In genomic region chr5:2134543-2135299, GRCh38 we compare ENCODE assay signal across 28 cellular contexts.
A peak's percentile ranks its signal among the peaks of the same experiment; 100 is the strongest.
DNase-seq lines count a peak whose midpoint lies in the region; ATAC-seq, FAIRE-seq and TF ChIP-seq lines count a peak whose summit lies in the region.
"Had no signal": no experiment of that assay in that cellular context is flagged by ENCODE, and none has a peak within 500 bp of the region (broad histone marks: within the 10 kb centered on the region; RNA-seq: fewer than 3 reads in every experiment).

No MANE protein-coding gene starts in this region.

- no peaks in the 10 kb centered on the region for H3K9me2 ChIP-seq in SK-N-SH

- no peak overlapping the region for H2AFZ ChIP-seq in SK-N-SH (ENCODE audit: low read depth)

- no peaks in the 10 kb centered on the region for H3F3A ChIP-seq in SK-N-SH (replicated peaks; ENCODE audit: insufficient read depth)

- H3K27me3 ChIP-seq in SK-N-SH (ENCODE audit: insufficient read depth), result peaks cover 81% of the 10 kb centered on the region
- H3K27me3 ChIP-seq: testis had no signal

- intact Hi-C loops in posterior vena cava (cut with DNase I), result no loop called here

- 17% methylated on average over 13 of the region's 20 CpGs for WGBS in SK-N-SH (ENCODE audit: low lambda C conversion rate)

- POLR2A ChIA-PET in SK-N-SH (lab: Yijun Ruan, JAX), result no interaction called here

- H3K4me3 ChIP-seq in SK-N-SH (ENCODE audit: low read depth in 2 of 2, low read length in 1 of 2) (no peak overlapping the region), astrocyte of the spinal cord (ENCODE audit: low read depth, low read length) (no peak overlapping the region), fibroblast of villous mesenchyme (ENCODE audit: low read depth, low read length) (no peak overlapping the region)
- H3K4me3 ChIP-seq: dorsolateral prefrontal cortex, gastroesophageal sphincter, GM12878, pancreas, sigmoid colon, testis had no signal

- H3K79me2 ChIP-seq in SK-N-SH (ENCODE audit: insufficient read depth), result no peaks in the 10 kb centered on the region

- DNase-seq in SK-N-SH, result no peak
- peak; percentile 9 for DNase-seq in astrocyte of the spinal cord (ENCODE audit: low read depth, low spot score)
- peak; percentile 42 for DNase-seq in fibroblast of villous mesenchyme (ENCODE audit: low read depth)
- peak; percentile 76 for DNase-seq in posterior vena cava (ENCODE audit: low spot score)
- DNase-seq in stimulated activated naive CD8-positive, alpha-beta T cell treated with anti-CD3 and anti-CD28 coated beads, Interleukin-15, Interleukin-2, amounts not matched to agents 100 U/mL and 50 U/mL, for 24 hours, result no peak
- no peak for DNase-seq in HTR-8/SVneo (ENCODE audit: insufficient read length, low spot score)
- DNase-seq in inferior parietal cortex (ENCODE audit: extremely low spot score), result no peak
- DNase-seq: activated CD4-positive, alpha-beta T cell treated with anti-CD3 and anti-CD28 coated beads, Interleukin-2, amount 50 U/mL, for 48 hours; activated effector memory CD4-positive, alpha-beta T cell treated with anti-CD3 and anti-CD28 coated beads, Interleukin-2, amount 50 U/mL, for 16 hours; caudate nucleus; DMS79 treated with DMSO at 0.1 percent for 48 hours; HCEC 1CT; KBM-7; NCI-H1436 treated with DMSO at 0.1 percent for 48 hours; NCI-H524; pancreas; RPMI8226; sigmoid colon; stimulated activated CD4-positive, alpha-beta T cell treated with anti-CD3 and anti-CD28 coated beads, Interleukin-1b, Interleukin-23, amount 100 ng/mL, for 48 hours; stimulated activated naive B cell treated with anti-CD40 and anti-IgM and Interleukin-4, amounts not matched to agents 10 μg/mL and 1 μg/mL and 100 μg/mL, for 72 hours; testis; WERI-Rb-1 had no signal

- H3K4me1 ChIP-seq in SK-N-SH (ENCODE audit: control insufficient read depth in 1 of 2, insufficient read depth in 2 of 2, low read depth in 1 of 2, low read length in 1 of 2), result no peaks in the 10 kb centered on the region
- H3K4me1 ChIP-seq: pancreas had no signal

- H4K20me1 ChIP-seq in SK-N-SH (ENCODE audit: insufficient read depth), result no peaks in the 10 kb centered on the region

- TF ChIP-seq EP300 in SK-N-SH (IDR thresholded peaks at IDR 0.05; ENCODE audit: borderline replicate concordance in 1 of 2, low read depth in 1 of 2, low read length in 1 of 2), result no peak

- H3K9ac ChIP-seq in SK-N-SH, result no peak overlapping the region

- ATAC-seq in SK-N-SH treated with all-trans-retinoic acid at 6 μM for 48 hours, result no peak
- ATAC-seq in stimulated activated naive CD8-positive, alpha-beta T cell treated with anti-CD3 and anti-CD28 coated beads, Interleukin-15, Interleukin-2, amounts not matched to agents 100 U/mL and 50 U/mL, for 24 hours, result no peak
- ATAC-seq: gastroesophageal sphincter, GM12878, pancreas had no signal

- CTCF ChIA-PET in SK-N-SH (lab: Yijun Ruan, JAX), result no interaction called here

- H3K36me3 ChIP-seq in SK-N-SH (replicated peaks in 1 of 2; ENCODE audit: control insufficient read depth in 1 of 2, insufficient read depth in 2 of 2, low read length in 1 of 2), result no peaks in the 10 kb centered on the region
- H3K36me3 ChIP-seq: gastroesophageal sphincter, pancreas, sigmoid colon, WERI-Rb-1 had no signal

- no peak for FAIRE-seq in HTR-8/SVneo (lab: Jason Lieb, UNC)
- FAIRE-seq: GM12878, pancreas had no signal

- no peaks in the 10 kb centered on the region for H3K9me3 ChIP-seq in SK-N-SH
- H3K9me3 ChIP-seq: gastroesophageal sphincter, pancreas, sigmoid colon, testis had no signal

- peak overlapping the region; percentile 47; the same call in 1 of the 2 replicates for H3K4me2 ChIP-seq in SK-N-SH

- in situ Hi-C loops in astrocyte of the spinal cord (cut with HindIII; ENCODE audit: low sequenced_read_pairs), result no loop called here

- no peak for TF ChIP-seq CTCF in SK-N-SH (IDR thresholded peaks at IDR 0.05)
- no peak for TF ChIP-seq CTCF in astrocyte of the spinal cord (IDR thresholded peaks at IDR 0.05; ENCODE audit: low read depth, low read length)
- no peak for TF ChIP-seq CTCF in fibroblast of villous mesenchyme (IDR thresholded peaks at IDR 0.05; ENCODE audit: insufficient read depth, low read depth, low read length)

- H3K27ac ChIP-seq in SK-N-SH (ENCODE audit: low read depth in 2 of 2, low read length in 1 of 2), result no peak overlapping the region
- H3K27ac ChIP-seq: 22Rv1, dorsolateral prefrontal cortex, epithelial cell of prostate, gastroesophageal sphincter, pancreas, sigmoid colon, testis, WERI-Rb-1 had no signal

- no peak for TF ChIP-seq RAD21 in SK-N-SH (IDR thresholded peaks at IDR 0.05; ENCODE audit: low read length)

TF ChIP-seq in SK-N-SH, 30 proteins besides CTCF, POLR2A, EP300 and RAD21 (continues in another document):
- TF ChIP-seq ZBTB33 (IDR thresholded peaks at IDR 0.05; ENCODE audit: borderline replicate concordance, low read depth) (no peak), FOXM1 (IDR thresholded peaks at IDR 0.05; ENCODE audit: low read depth) (no peak), MEF2A (IDR thresholded peaks at IDR 0.05; ENCODE audit: borderline replicate concordance, low read depth) (no peak), NFIC (IDR thresholded peaks at IDR 0.05; ENCODE audit: borderline replicate concordance) (no peak), TCF12 (IDR thresholded peaks at IDR 0.05) (no peak), MXI1 (IDR thresholded peaks at IDR 0.05; ENCODE audit: low read depth, low read length) (no peak), FOSL2 (IDR thresholded peaks at IDR 0.05; ENCODE audit: borderline replicate concordance, low read depth) (no peak), NRF1 (IDR thresholded peaks at IDR 0.05; ENCODE audit: low read depth, low read length) (no peak), SMC3 (IDR thresholded peaks at IDR 0.05; ENCODE audit: low read depth, low read length) (no peak), IRF3 (IDR thresholded peaks at IDR 0.05; ENCODE audit: low read depth, low read length) (no peak), RFX5 (IDR thresholded peaks at IDR 0.05; ENCODE audit: low read length) (no peak)

TF ChIP-seq in SK-N-SH treated with all-trans-retinoic acid at 6 μM for 48 hours, 23 proteins besides CTCF, POLR2A, EP300 and RAD21:
- no peak for TF ChIP-seq ZNF565 (CRISPR knock-in tag; conservative IDR thresholded peaks at IDR 0.05; ENCODE audit: low read depth)

Comparison
In these comparisons a context has a peak if more than half of its experiments do, and no peak if none do; other contexts are left out.
1. DNase-seq: peak in astrocyte of the spinal cord (single experiment), fibroblast of villous mesenchyme (single experiment) and posterior vena cava (single experiment); none in SK-N-SH (single experiment), stimulated activated naive CD8-positive, alpha-beta T cell treated with anti-CD3 and anti-CD28 coated beads, Interleukin-15, Interleukin-2, amounts not matched to agents 100 U/mL and 50 U/mL, for 24 hours (single experiment), HTR-8/SVneo (single experiment) and inferior parietal cortex (single experiment).